ENCODE assay signal across 9 cellular contexts in the genomic region with DNA sequence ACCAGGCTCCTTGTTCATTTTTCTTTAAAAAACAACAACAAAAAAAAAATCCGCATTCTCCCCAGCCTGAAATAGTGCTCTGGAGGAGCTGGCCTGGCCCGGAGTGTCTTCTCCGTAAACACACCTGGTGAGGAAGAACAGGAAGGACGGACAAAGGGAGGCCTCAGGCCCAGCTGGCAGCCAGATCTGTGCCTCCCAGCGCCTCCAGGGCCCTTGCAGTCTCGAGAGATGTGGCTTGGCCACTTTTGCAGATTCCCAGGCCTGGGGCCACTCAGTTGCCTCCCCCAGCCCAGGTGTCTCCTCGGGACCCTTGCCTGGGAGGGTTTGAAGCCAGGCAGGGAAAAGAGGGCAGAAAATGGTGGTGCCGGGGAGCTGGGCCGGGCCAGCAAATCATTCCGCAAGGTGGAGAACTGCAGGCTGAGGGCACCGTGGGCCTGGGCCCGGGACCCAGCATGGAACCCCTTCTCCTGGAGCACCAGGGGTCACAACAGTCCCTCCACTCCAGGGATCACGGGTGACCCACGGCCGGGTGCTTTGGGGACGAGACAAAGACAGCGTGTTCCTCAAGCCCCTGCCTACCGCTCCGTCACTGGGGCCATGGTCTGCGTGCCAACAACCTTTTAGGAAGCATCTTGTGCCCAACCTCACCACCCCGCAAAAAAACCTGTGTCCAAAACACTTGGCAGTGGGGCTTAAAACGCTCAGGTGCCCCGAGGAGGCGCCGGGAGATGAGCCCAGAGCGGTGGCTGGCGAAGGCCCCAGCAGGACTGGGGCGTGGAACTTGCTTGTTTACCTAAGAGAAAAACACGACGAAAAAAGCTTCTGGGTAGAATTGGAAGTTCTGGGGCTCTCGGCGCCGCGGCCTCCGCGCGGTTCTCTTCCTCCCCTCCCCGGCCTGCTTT.
A peak's percentile ranks its signal among the peaks of the same experiment; 100 is the strongest.
DNase-seq lines count a peak whose midpoint lies in the region; ATAC-seq, FAIRE-seq and TF ChIP-seq lines count a peak whose summit lies in the region.
"Had no signal": no experiment of that assay in that cellular context is flagged by ENCODE, and none has a peak within 500 bp of the region (broad histone marks: within the 10 kb centered on the region; RNA-seq: fewer than 3 reads in every experiment).

No MANE protein-coding gene starts in this region.

- TF ChIP-seq EP300 in H1 (IDR thresholded peaks at IDR 0.05; ENCODE audit: borderline replicate concordance in 1 of 2, low read depth in 2 of 2, low read length in 2 of 2) = no peak

- CTCF ChIA-PET in H1 (lab: Charles Lee; ENCODE audit: partially characterized antibody) = interaction anchor here (0.6 to 1.7 kb wide), 7 partner anchors 27 to 292 kb away, joined by 3 to 7 read pairs (median 4); partner anchors contain the start of gene TRMU
- CTCF ChIA-PET in GM10248 (lab: Yijun Ruan, JAX) = interaction anchor here (1.7 kb wide), 1 partner anchor 38 kb away, joined by 4 read pairs; no protein-coding TSS in a partner anchor

- TF ChIP-seq CTCF in H9 (conservative IDR thresholded peaks at IDR 0.05) (no peak), H1 (IDR thresholded peaks at IDR 0.05; ENCODE audit: control extremely low read depth in 1 of 3, insufficient read depth in 1 of 3, low read depth in 1 of 3, low read length in 3 of 3) (no peak), mesothelial cell of epicardium (IDR thresholded peaks at IDR 0.05; ENCODE audit: unreplicated experiment) (no peak), type B pancreatic cell (conservative IDR thresholded peaks at IDR 0.05) (no peak), GM10248 (IDR thresholded peaks at IDR 0.05; ENCODE audit: control extremely low read depth, extremely low read depth, low read depth, missing control alignments) (no peak)

- H3K23ac ChIP-seq in H9 (ENCODE audit: insufficient read length, low read depth, low read length) (no peak overlapping the region), H1 (ENCODE audit: insufficient read length) (no peak overlapping the region)

- DNase-seq in H9 (peak; percentile 72), SJSA1 (ENCODE audit: low read depth in 1 of 2, low spot score in 2 of 2) (no peak), H1 (ENCODE audit: low read depth in 1 of 2, low spot score in 2 of 2) (peak in 1 of 2 experiments; percentile 64), mesothelial cell of epicardium (ENCODE audit: low spot score in 2 of 2, unreplicated experiment in 2 of 2) (no peak), type B pancreatic cell (ENCODE audit: extremely low spot score, unreplicated experiment) (no peak), GM10248 (ENCODE audit: extremely low spot score) (no peak), NCI-H2227 treated with DMSO at 0.1 percent for 48 hours (lab: John Stamatoyannopoulos, UW) (no peak)

- POLR2A ChIA-PET in H1 (lab: Charles Lee; ENCODE audit: partially characterized antibody) (interaction anchor here (0.6 to 1.8 kb wide), 7 partner anchors 12 to 293 kb away, joined by 3 to 7 read pairs (median 4); no protein-coding TSS in a partner anchor), GM10248 (lab: Yijun Ruan, JAX) (no interaction called here)

- H4K5ac ChIP-seq in H9 (ENCODE audit: insufficient read length, low read depth, low read length) (no peak overlapping the region), H1 (ENCODE audit: insufficient read length, low read depth, low read length) (peak overlapping the region; percentile 23)

- no peak overlapping the region for H3T11ph ChIP-seq in H9 (ENCODE audit: low read length)

- H3K14ac ChIP-seq in H9 (ENCODE audit: insufficient read depth, low read length) = peak overlapping the region; percentile 82
- no peak overlapping the region for H3K14ac ChIP-seq in H1 (ENCODE audit: insufficient read length)

- peaks cover 37% of the 10 kb centered on the region for H3K27me3 Mint-ChIP-seq in H9 (ENCODE audit: low read depth)
- H3K27me3 Mint-ChIP-seq in mesothelial cell of epicardium (ENCODE audit: low read depth) = no peaks in the 10 kb centered on the region
- H3K27me3 Mint-ChIP-seq in type B pancreatic cell = peaks cover 23% of the 10 kb centered on the region

- H3K4ac ChIP-seq in H9 (ENCODE audit: low read depth, low read length) (no peak overlapping the region), H1 (replicated peaks; ENCODE audit: insufficient read length, low read depth, low read length) (peak overlapping the region; percentile 32)

- H2BK15ac ChIP-seq in H9 (ENCODE audit: low read depth, low read length) (no peak overlapping the region), H1 (ENCODE audit: low read length) (no peak overlapping the region)

- H3K23me2 ChIP-seq in H9 (ENCODE audit: insufficient read length, low read depth, low read length, poor library complexity, severe bottlenecking) = peaks cover 13% of the 10 kb centered on the region
- no peaks in the 10 kb centered on the region; the same call in 1 of the 2 replicates for H3K23me2 ChIP-seq in H1 (ENCODE audit: low read depth, low read length)

- H3K27ac Mint-ChIP-seq in H9 (peak overlapping the region in 1 of 3 experiments; percentile 22; a peak in 2 of 7 replicates), mesothelial cell of epicardium (peak overlapping the region; percentile 89), type B pancreatic cell (no peak overlapping the region)

- H3K4me1 ChIP-seq in H9 (ENCODE audit: insufficient read depth, low read length) (no peaks in the 10 kb centered on the region; the same call in 1 of the 2 replicates), SJSA1 (replicated peaks) (peaks cover 22% of the 10 kb centered on the region), H1 (replicated peaks in 1 of 4; ENCODE audit: control insufficient read depth in 3 of 4, insufficient read depth in 4 of 4, low read length in 3 of 4) (peaks cover 0 to 23% (median 8%) of the 10 kb centered on the region in 4 experiments; a peak in 6 of 7 replicates)

- H3K79me1 ChIP-seq in H9 (ENCODE audit: insufficient read depth, low read depth, low read length, poor library complexity, severe bottlenecking) (no peaks in the 10 kb centered on the region), H1 (ENCODE audit: low read depth, low read length) (no peaks in the 10 kb centered on the region)

- H4K8ac ChIP-seq in H9 (replicated peaks; ENCODE audit: insufficient read length, low read depth, low read length) (no peak overlapping the region), H1 (ENCODE audit: extremely low read depth, insufficient read depth, low read length) (peak overlapping the region; percentile 90)

- H2BK20ac ChIP-seq in H9 (ENCODE audit: low read depth, low read length, poor library complexity, severe bottlenecking) (no peak overlapping the region), H1 (ENCODE audit: low read length) (no peak overlapping the region)

- no peaks in the 10 kb centered on the region for H3K36me3 Mint-ChIP-seq in H9 (ENCODE audit: insufficient read depth in 1 of 3, low read depth in 3 of 3)
- no peaks in the 10 kb centered on the region for H3K36me3 Mint-ChIP-seq in mesothelial cell of epicardium
- no peaks in the 10 kb centered on the region for H3K36me3 Mint-ChIP-seq in type B pancreatic cell

- no peak overlapping the region for H2AFZ ChIP-seq in H9 (ENCODE audit: low read length)
- peak overlapping the region; percentile 21 for H2AFZ ChIP-seq in H1 (ENCODE audit: low read length)
- H2AFZ ChIP-seq: PC-9 had no signal

- H3K27me3 ChIP-seq in H9 (ENCODE audit: insufficient read depth, low read length) = peaks cover 3% of the 10 kb centered on the region; the same call in 1 of the 2 replicates
- H3K27me3 ChIP-seq in SJSA1 (replicated peaks) = no peaks in the 10 kb centered on the region
- H3K27me3 ChIP-seq in H1 (replicated peaks in 1 of 4; ENCODE audit: control insufficient read depth in 3 of 4, extremely low read depth in 1 of 4, insufficient read depth in 3 of 4, low read length in 3 of 4) = peaks cover 8 to 29% (median 20%) of the 10 kb centered on the region in 4 experiments; a peak in 6 of 7 replicates

- H4K91ac ChIP-seq in H9 (ENCODE audit: insufficient read length, low read depth, low read length) (peak overlapping the region; percentile 29), H1 (replicated peaks; ENCODE audit: insufficient read length, low read length) (peak overlapping the region; percentile 50)

- ATAC-seq in GM21786 (IDR thresholded peaks at IDR 0.05; ENCODE audit: unreplicated experiment) = no peak

- H2BK12ac ChIP-seq in H9 (ENCODE audit: insufficient read length, low read depth, low read length) (no peak overlapping the region), H1 (ENCODE audit: low read depth, low read length) (peak overlapping the region; percentile 75; the same call in 1 of the 2 replicates)

- H3K4me3 ChIP-seq in SJSA1 (peak overlapping the region; percentile 53), H1 (ENCODE audit: extremely low read depth in 1 of 4, insufficient read depth in 2 of 4, low read depth in 3 of 4, low read length in 4 of 4) (peak overlapping the region; percentile 24 to 58 (median 42); a peak in 7 of 8 replicates)
- H3K4me3 ChIP-seq: PC-9 had no signal

- H3K36me3 ChIP-seq in SJSA1 = no peaks in the 10 kb centered on the region
- no peaks in the 10 kb centered on the region for H3K36me3 ChIP-seq in H1 (ENCODE audit: control insufficient read depth in 2 of 4, insufficient read depth in 4 of 4, low read length in 3 of 4)

- H4K20me1 ChIP-seq in H9 (ENCODE audit: control insufficient read depth, insufficient read depth, insufficient read length) (no peaks in the 10 kb centered on the region), H1 (replicated peaks in 1 of 2; ENCODE audit: control insufficient read depth in 1 of 2, insufficient read depth in 2 of 2, low read length in 2 of 2) (no peaks in the 10 kb centered on the region)

- no peak for FAIRE-seq in H1 (lab: Jason Lieb, UNC)

- H3K9me3 Mint-ChIP-seq in H9 = no peaks in the 10 kb centered on the region
- H3K9me3 Mint-ChIP-seq in mesothelial cell of epicardium = no peaks in the 10 kb centered on the region
- no peaks in the 10 kb centered on the region for H3K9me3 Mint-ChIP-seq in type B pancreatic cell

- no peak overlapping the region for H3K27ac ChIP-seq in H9 (ENCODE audit: insufficient read length, low read depth, low read length)
- H3K27ac ChIP-seq in SJSA1 = peak overlapping the region; percentile 42; the same call in 1 of the 2 replicates
- no peak overlapping the region for H3K27ac ChIP-seq in H1 (ENCODE audit: low read depth, low read length)
- H3K27ac ChIP-seq: PC-9 had no signal

- peaks cover 11 to 19% of the 10 kb centered on the region in 2 experiments for H3K4me1 Mint-ChIP-seq in H9
- H3K4me1 Mint-ChIP-seq in mesothelial cell of epicardium = peaks cover 25% of the 10 kb centered on the region
- H3K4me1 Mint-ChIP-seq in type B pancreatic cell (ENCODE audit: unreplicated experiment) = no peaks in the 10 kb centered on the region

- H3K4me3 Mint-ChIP-seq in H9 = peak overlapping the region; percentile 57 to 75
- H3K4me3 Mint-ChIP-seq in mesothelial cell of epicardium = peak overlapping the region; percentile 76
- peak overlapping the region; percentile 77 for H3K4me3 Mint-ChIP-seq in type B pancreatic cell

- H3K4me2 ChIP-seq in H9 (ENCODE audit: insufficient read depth, insufficient read length, low read length) = peak overlapping the region; percentile 17
- peak overlapping the region; percentile 56 to 81 for H3K4me2 ChIP-seq in H1 (ENCODE audit: insufficient read depth in 1 of 2, low read depth in 2 of 2, low read length in 2 of 2)
- H3K4me2 ChIP-seq: PC-9 had no signal

- H3K79me2 ChIP-seq in H9 (ENCODE audit: insufficient read depth, low read length) (no peaks in the 10 kb centered on the region), H1 (ENCODE audit: control insufficient read depth in 1 of 2, insufficient read depth in 2 of 2, low read length in 2 of 2) (no peaks in the 10 kb centered on the region)

- no peak for TF ChIP-seq POLR2A in H1 (IDR thresholded peaks at IDR 0.05; ENCODE audit: control extremely low read depth in 1 of 2, low read depth in 2 of 2, low read length in 2 of 2)

- H3K9me3 ChIP-seq in H9 (ENCODE audit: control insufficient read depth, low read depth, low read length) = no peaks in the 10 kb centered on the region
- no peaks in the 10 kb centered on the region for H3K9me3 ChIP-seq in SJSA1 (replicated peaks)
- no peaks in the 10 kb centered on the region for H3K9me3 ChIP-seq in H1 (ENCODE audit: insufficient read depth in 2 of 2, low read depth in 1 of 2, low read length in 1 of 2)

- H3K18ac ChIP-seq in H9 (ENCODE audit: insufficient read length, low read depth, low read length) (peak overlapping the region; percentile 12), H1 (ENCODE audit: extremely low read depth, low read length) (peak overlapping the region; percentile 87; the same call in 1 of the 2 replicates)

- no peak overlapping the region for H2BK5ac ChIP-seq in H9 (ENCODE audit: insufficient read length, low read length)
- H2BK5ac ChIP-seq in H1 (ENCODE audit: low read depth, low read length) = no peak overlapping the region

- H3K56ac ChIP-seq in H9 (ENCODE audit: insufficient read length, low read depth, low read length) (no peak overlapping the region), H1 (replicated peaks; ENCODE audit: insufficient read length, low read depth, low read length) (no peak overlapping the region)

- WGBS in H9 (ENCODE audit: extremely low coverage, insufficient read length, low lambda C conversion rate) = no CpG with 5 or more reads among the region's 38 CpGs
- WGBS in H1 (ENCODE audit: extremely low coverage in 1 of 2, insufficient coverage in 1 of 2, insufficient read length in 1 of 2, insufficient replicate concordance in 2 of 2, low coverage in 1 of 2, low lambda C conversion rate in 2 of 2, missing lambda C conversion rate in 1 of 2), 2 experiments = 58 to 100% methylated on average over 1 to 31 of the region's 38 CpGs

- H3K9ac ChIP-seq in H9 (ENCODE audit: extremely low read depth, insufficient read length, low read length) (no peak overlapping the region), H1 (replicated peaks in 1 of 4; ENCODE audit: extremely low read depth in 1 of 4, low read depth in 3 of 4, low read length in 3 of 4) (no peak overlapping the region; a peak in 1 of 7 replicates)

- no peak overlapping the region for H2BK120ac ChIP-seq in H9 (ENCODE audit: low read depth, low read length, poor library complexity, severe bottlenecking)
- H2BK120ac ChIP-seq in H1 (replicated peaks; ENCODE audit: low read depth, low read length) = no peak overlapping the region

- TF ChIP-seq RAD21 in H1 (IDR thresholded peaks at IDR 0.05 in 1 of 2, conservative IDR thresholded peaks at IDR 0.05 in 1 of 2; ENCODE audit: low read depth in 2 of 2, low read length in 2 of 2) = no peak

- H2AK5ac ChIP-seq in H9 (ENCODE audit: insufficient read length, low read length) (no peak overlapping the region), H1 (ENCODE audit: low read depth, low read length) (no peak overlapping the region)
